21 cellular contexts compared by ENCODE assay signal in genomic region chr14:45144658-45145057, GRCh38. TPM values are rescaled to one million over a fixed set of nuclear protein-coding genes. Genes with fewer than 3 reads are reported as not detected.
DNase-seq lines count a peak whose midpoint lies in the region; ATAC-seq and TF ChIP-seq lines count a peak whose summit lies in the region.
"Had no signal": no experiment of that assay in that cellular context is flagged by ENCODE, and none has a peak within 500 bp of the region (broad histone marks: within the 10 kb centered on the region; RNA-seq: fewer than 3 reads in every experiment).

No MANE protein-coding gene starts in this region.

- H3K27me3 ChIP-seq in GM06990 (replicated peaks; ENCODE audit: control insufficient read depth, insufficient read depth, low read length) (no peaks in the 10 kb centered on the region), WERI-Rb-1 (ENCODE audit: insufficient read depth, low read depth, severe bottlenecking) (no peaks in the 10 kb centered on the region)
- H3K27me3 ChIP-seq: esophagus squamous epithelium, hepatocyte, pancreas, spleen had no signal

- ATAC-seq in GM19025 (IDR thresholded peaks at IDR 0.05; ENCODE audit: low read depth, unreplicated experiment) (peak; percentile 77), HG02588 (IDR thresholded peaks at IDR 0.05; ENCODE audit: unreplicated experiment) (peak; percentile 52), HG03469 (IDR thresholded peaks at IDR 0.05; ENCODE audit: unreplicated experiment) (peak; percentile 56)
- ATAC-seq in activated naive CD4-positive, alpha-beta T cell treated with anti-CD3 and anti-CD28 coated beads, Interleukin-2, amount 50 U/mL, for 72 hours, result no peak
- ATAC-seq: activated T-helper 17 cell treated with anti-CD3 and anti-CD28 coated beads, Interleukin-2, amount 50 U/mL, for 72 hours; HCT116; left cardiac atrium; pancreas had no signal

- no peaks in the 10 kb centered on the region for H3K9me3 ChIP-seq in WERI-Rb-1 (ENCODE audit: severe bottlenecking)
- H3K9me3 ChIP-seq: esophagus squamous epithelium, pancreas, spleen had no signal

- H3K36me3 ChIP-seq in GM06990 (ENCODE audit: control insufficient read depth, insufficient read depth, low read length), result peaks cover 3% of the 10 kb centered on the region
- peaks cover 5% of the 10 kb centered on the region for H3K36me3 ChIP-seq in WERI-Rb-1
- H3K36me3 ChIP-seq: pancreas had no signal

- no peak overlapping the region for H3K27ac Mint-ChIP-seq in HFFc6
- H3K27ac Mint-ChIP-seq in activated naive CD4-positive, alpha-beta T cell treated with anti-CD3 and anti-CD28 coated beads, Interleukin-2, amount 50 U/mL, for 72 hours, result no peak overlapping the region
- H3K27ac Mint-ChIP-seq: activated CD4-positive, alpha-beta memory T cell treated with anti-CD3 and anti-CD28 coated beads, Interleukin-2, amount 10 ng/mL, durations not matched to agents 7 days and 5 days; activated T-helper 17 cell treated with anti-CD3 and anti-CD28 coated beads, Interleukin-2, amount 50 U/mL, for 72 hours had no signal

- peak; percentile 15 for DNase-seq in GM06990 (ENCODE audit: extremely low read depth, insufficient read length)
- no peak for DNase-seq in HFFc6
- DNase-seq in GM03348 (ENCODE audit: low spot score), result no peak
- no peak for DNase-seq in activated naive CD4-positive, alpha-beta T cell treated with anti-CD3 and anti-CD28 coated beads, Interleukin-2, amount 50 U/mL, for 72 hours (ENCODE audit: low spot score in 2 of 2)
- DNase-seq in WERI-Rb-1, result no peak
- DNase-seq: activated CD4-positive, alpha-beta memory T cell treated with anti-CD3 and anti-CD28 coated beads, Interleukin-2, amount 10 ng/mL, durations not matched to agents 7 days and 5 days; aorta; esophagus squamous epithelium; GF-D8; left cardiac atrium; NCI-H2081 treated with DMSO at 0.1 percent for 48 hours; pancreas; SIG-M5; spleen; substantia nigra had no signal

- no peaks in the 10 kb centered on the region; the same call in 1 of the 2 replicates for H3K27me3 Mint-ChIP-seq in HFFc6 (ENCODE audit: insufficient read depth)
- H3K27me3 Mint-ChIP-seq: activated CD4-positive, alpha-beta memory T cell treated with anti-CD3 and anti-CD28 coated beads, Interleukin-2, amount 10 ng/mL, durations not matched to agents 7 days and 5 days; activated T-helper 17 cell treated with anti-CD3 and anti-CD28 coated beads, Interleukin-2, amount 50 U/mL, for 72 hours had no signal

- peaks cover 7% of the 10 kb centered on the region; the same call in 1 of the 2 replicates for H3K36me3 Mint-ChIP-seq in HFFc6 (ENCODE audit: low read depth)
- H3K36me3 Mint-ChIP-seq in activated naive CD4-positive, alpha-beta T cell treated with anti-CD3 and anti-CD28 coated beads, Interleukin-2, amount 50 U/mL, for 72 hours, result peaks cover 0 to 12% of the 10 kb centered on the region in 2 donors

- H3K9me3 Mint-ChIP-seq in HFFc6, result no peaks in the 10 kb centered on the region
- no peaks in the 10 kb centered on the region for H3K9me3 Mint-ChIP-seq in activated naive CD4-positive, alpha-beta T cell treated with anti-CD3 and anti-CD28 coated beads, Interleukin-2, amount 50 U/mL, for 72 hours
- H3K9me3 Mint-ChIP-seq: activated CD4-positive, alpha-beta memory T cell treated with anti-CD3 and anti-CD28 coated beads, Interleukin-2, amount 10 ng/mL, durations not matched to agents 7 days and 5 days; activated T-helper 17 cell treated with anti-CD3 and anti-CD28 coated beads, Interleukin-2, amount 50 U/mL, for 72 hours had no signal

- H3K4me1 Mint-ChIP-seq in HFFc6 (ENCODE audit: low read depth), result no peaks in the 10 kb centered on the region
- H3K4me1 Mint-ChIP-seq: activated T-helper 17 cell treated with anti-CD3 and anti-CD28 coated beads, Interleukin-2, amount 50 U/mL, for 72 hours had no signal

- no peak overlapping the region for H3K4me3 Mint-ChIP-seq in HFFc6
- H3K4me3 Mint-ChIP-seq: activated CD4-positive, alpha-beta memory T cell treated with anti-CD3 and anti-CD28 coated beads, Interleukin-2, amount 10 ng/mL, durations not matched to agents 7 days and 5 days; activated T-helper 17 cell treated with anti-CD3 and anti-CD28 coated beads, Interleukin-2, amount 50 U/mL, for 72 hours had no signal

- TF ChIP-seq CTCF in GM06990 (IDR thresholded peaks at IDR 0.05; ENCODE audit: insufficient read depth, low read length, poor library complexity, severe bottlenecking) (no peak), HFFc6 (IDR thresholded peaks at IDR 0.05) (no peak), WERI-Rb-1 (IDR thresholded peaks at IDR 0.05; ENCODE audit: low read depth, low read length) (no peak)

- H3K27ac ChIP-seq in WERI-Rb-1, result no peak overlapping the region
- H3K27ac ChIP-seq: esophagus squamous epithelium, hepatocyte, pancreas, spleen had no signal

- H3K4me3 ChIP-seq in GM06990 (replicated peaks; ENCODE audit: low read depth, low read length) (no peak overlapping the region), WERI-Rb-1 (ENCODE audit: low read depth, low read length) (no peak overlapping the region)
- H3K4me3 ChIP-seq: esophagus squamous epithelium, hepatocyte, pancreas, spleen had no signal

RNA-seq across cellular contexts. Expression of gene FANCM, which starts 8.9 kb away (rescaled TPM):
- 1 to 10 TPM; 5.4 to 8.7 (median 6.0) TPM for total RNA-seq in HFFc6 (2021; fragmentation: NEBNext Ultra II Directional; extraction: Animal tissue kit (Norgen Biotek cat#: 25700))
- 10 to 100 TPM; 17.5 to 24.8 TPM for total RNA-seq in activated naive CD4-positive, alpha-beta T cell treated with anti-CD3 and anti-CD28 coated beads, Interleukin-2, amount 50 U/mL, for 72 hours

RNA-seq across cellular contexts. Expression of gene FKBP3, which starts 10.4 kb away (rescaled TPM):
- total RNA-seq in HFFc6 (2021; fragmentation: NEBNext Ultra II Directional; extraction: Animal tissue kit (Norgen Biotek cat#: 25700)), result 10 to 100 TPM; 75.6 to 89.0 (median 79.5) TPM
- 10 to 100 TPM; 57.5 to 76.9 TPM for total RNA-seq in activated naive CD4-positive, alpha-beta T cell treated with anti-CD3 and anti-CD28 coated beads, Interleukin-2, amount 50 U/mL, for 72 hours

Comparison
In these comparisons a context has a peak if more than half of its experiments do, and no peak if none do; other contexts are left out.
1. ATAC-seq: peak in GM19025 (single experiment), HG02588 (single experiment) and HG03469 (single experiment); none in activated naive CD4-positive, alpha-beta T cell treated with anti-CD3 and anti-CD28 coated beads, Interleukin-2, amount 50 U/mL, for 72 hours (0 of 2).